33 cellular contexts compared by ENCODE assay signal in genomic region chrX:30819080-30819479, GRCh38.
"Had no signal": no experiment of that assay in that cellular context is flagged by ENCODE, and none has a peak within 500 bp of the region (broad histone marks: within the 10 kb centered on the region; RNA-seq: fewer than 3 reads in every experiment).

No MANE protein-coding gene starts in this region.

- DNase-seq: activated CD4-positive, alpha-beta memory T cell treated with anti-CD3 and anti-CD28 coated beads, Interleukin-2, amount 10 ng/mL, durations not matched to agents 7 days and 5 days; activated CD4-positive, alpha-beta T cell treated with anti-CD3 and anti-CD28 coated beads for 1 hour; activated CD4-positive, alpha-beta T cell treated with anti-CD3 and anti-CD28 coated beads for 48 hours; activated CD4-positive, CD25-positive, alpha-beta regulatory T cell; activated CD8-positive, alpha-beta memory T cell treated with anti-CD3 and anti-CD28 coated beads for 24 hours; activated CD8-positive, alpha-beta memory T cell treated with anti-CD3 and anti-CD28 coated beads, Interleukin-2, amount 10 ng/mL, durations not matched to agents 7 days and 5 days; activated gamma-delta T cell; activated naive CD4-positive, alpha-beta T cell treated with Interleukin-2 at 50 U/mL for 16 hours; activated naive CD8-positive, alpha-beta T cell treated with anti-CD3 and anti-CD28 coated beads, Interleukin-2, amount 10 ng/mL, durations not matched to agents 7 days and 5 days; activated T-cell treated with anti-CD3 and anti-CD28 coated beads, Interleukin-2, amount 50 U/mL, for 1 hour; activated T-cell treated with anti-CD3 and anti-CD28 coated beads, Interleukin-2, amount 50 U/mL, for 72 hours; amygdala; body of pancreas; cerebellar nuclear complex; NCI-H1048; NCI-H1105 treated with DMSO at 0.1 percent for 48 hours; NCI-H1436; NCI-H1694; NCI-H1930; NCI-H2081 treated with DMSO at 0.1 percent for 48 hours; NCI-H226; NCI-H446 treated with DMSO at 0.1 percent for 48 hours; NCI-H524; NK-92 treated with Interleukin-12 subunit alpha and Interleukin-12 subunit beta, amount 100 ng/mL, for 24 hours; PC-9; Right ventricle myocardium superior; SW 1271; T-helper 1 cell; T-helper 2 cell; T-helper 9 cell; WERI-Rb-1 had no signal

- H3K4me1 ChIP-seq: ascending aorta, body of pancreas, breast epithelium had no signal

- H3K9me3 ChIP-seq: ascending aorta, body of pancreas, breast epithelium had no signal

- H3K4me3 ChIP-seq: ascending aorta, body of pancreas, breast epithelium, PC-9 had no signal

- H3K36me3 ChIP-seq: ascending aorta, breast epithelium, WERI-Rb-1 had no signal

- ATAC-seq: activated CD8-positive, alpha-beta memory T cell treated with anti-CD3 and anti-CD28 coated beads, Interleukin-2, amount 10 ng/mL, durations not matched to agents 7 days and 5 days; activated T-cell treated with anti-CD3 and anti-CD28 coated beads, Interleukin-2, amount 50 U/mL, for 72 hours; body of pancreas had no signal

- H3K27me3 ChIP-seq: ascending aorta, body of pancreas had no signal

- H2AFZ ChIP-seq: PC-9 had no signal

- H3K27ac ChIP-seq: ascending aorta, body of pancreas, breast epithelium, PC-9, WERI-Rb-1 had no signal

- H3K4me2 ChIP-seq: PC-9 had no signal
